ENCODE assay signal across 7 cellular contexts in genomic region chr1:156480411-156481192, GRCh38. TPM values are rescaled to one million over a fixed set of nuclear protein-coding genes. Genes with fewer than 3 reads are reported as not detected.
DNase-seq lines count a peak whose midpoint lies in the region; ATAC-seq and TF ChIP-seq lines count a peak whose summit lies in the region.

No MANE protein-coding gene starts in this region.

- H3K4me1 ChIP-seq in neuronal stem cell (ENCODE audit: control insufficient read depth in 2 of 2, insufficient read depth in 1 of 2, low read depth in 1 of 2, low read length in 2 of 2) (peaks cover 0 to 3% of the 10 kb centered on the region in 2 donors), testis (peaks cover 17% of the 10 kb centered on the region)

- no peak overlapping the region for H2BK120ac ChIP-seq in neuronal stem cell (ENCODE audit: low read depth, low read length)

- peak overlapping the region; percentile 25 for H3K14ac ChIP-seq in neuronal stem cell (ENCODE audit: low read length)

- H3K9ac ChIP-seq in neuronal stem cell (ENCODE audit: low read depth, low read length, poor library complexity): peak overlapping the region; percentile 10

- TF ChIP-seq CTCF in epithelial cell of proximal tubule (conservative IDR thresholded peaks at IDR 0.05; ENCODE audit: low read depth, low read length) (peak; percentile 55), testis (IDR thresholded peaks at IDR 0.05) (peak; percentile 36 to 55 (median 50))

- H4K91ac ChIP-seq in neuronal stem cell (ENCODE audit: low read depth, low read length, poor library complexity): no peak overlapping the region

- DNase-seq in NCI-H345 (lab: John Stamatoyannopoulos, UW) (peak; percentile 68), activated T-cell treated with anti-CD3 and anti-CD28 coated beads for 1 hour (ENCODE audit: low read depth) (peak; percentile 69), epithelial cell of proximal tubule (ENCODE audit: low read depth) (no peak), neuronal stem cell (ENCODE audit: low spot score) (no peak), testis (no peak)

- peak overlapping the region; percentile 24 for H2AK5ac ChIP-seq in neuronal stem cell (ENCODE audit: low read depth, low read length)

- no peaks in the 10 kb centered on the region for H3K79me1 ChIP-seq in neuronal stem cell (ENCODE audit: low read depth, low read length)

- H3K27me3 ChIP-seq in neuronal stem cell (ENCODE audit: control insufficient read depth in 3 of 3, insufficient read depth in 3 of 3, low read depth in 1 of 3, low read length in 3 of 3) (no peaks in the 10 kb centered on the region), testis (no peaks in the 10 kb centered on the region)

- intact Hi-C loops in testis (cut with DNase I; ENCODE audit: low total_unique reads): no loop called here

- TF ChIP-seq POLR2A in testis (IDR thresholded peaks at IDR 0.05): no peak

- no peak overlapping the region for H2AFZ ChIP-seq in neuronal stem cell (ENCODE audit: low read length)

- WGBS in neuronal stem cell (ENCODE audit: extremely low coverage in 2 of 2, insufficient read length in 2 of 2, insufficient replicate concordance in 1 of 2), 2 donors: no CpG with 5 or more reads among the region's 34 CpGs
- 46 to 70% methylated on average over 18 to 34 of the region's 34 CpGs for WGBS in testis, 2 donors

- no peak overlapping the region for H3K27ac ChIP-seq in neuronal stem cell (replicated peaks; ENCODE audit: low read length)
- peak overlapping the region in 1 of 2 donors; percentile 24 for H3K27ac ChIP-seq in testis

- H3K4me3 ChIP-seq in epithelial cell of proximal tubule (ENCODE audit: low read depth, low read length) (no peak overlapping the region), neuronal stem cell (ENCODE audit: low read length in 2 of 2) (no peak overlapping the region), testis (no peak overlapping the region)

- no peak overlapping the region for H2BK15ac ChIP-seq in neuronal stem cell (ENCODE audit: low read length)

- no peak overlapping the region for H3K18ac ChIP-seq in neuronal stem cell (ENCODE audit: low read length)

- no peak overlapping the region for H3K4me2 ChIP-seq in neuronal stem cell (ENCODE audit: insufficient read depth, low read length, poor library complexity, severe bottlenecking)

- no peak overlapping the region for H2BK5ac ChIP-seq in neuronal stem cell (ENCODE audit: low read length)

- ATAC-seq in GM18907 (IDR thresholded peaks at IDR 0.05; ENCODE audit: unreplicated experiment) (peak; percentile 44), HG03159 (IDR thresholded peaks at IDR 0.05; ENCODE audit: unreplicated experiment) (no peak)

- H3K36me3 ChIP-seq in neuronal stem cell (replicated peaks in 1 of 2; ENCODE audit: control insufficient read depth in 2 of 2, insufficient read depth in 2 of 2, low read length in 2 of 2) (peaks cover 30 to 71% of the 10 kb centered on the region in 2 donors), testis (ENCODE audit: low read depth, missing control alignments) (no peaks in the 10 kb centered on the region)

- H3K23ac ChIP-seq in neuronal stem cell (ENCODE audit: low read depth, low read length, poor library complexity): no peak overlapping the region

- no peak overlapping the region for H2BK12ac ChIP-seq in neuronal stem cell (ENCODE audit: low read length)

- H4K8ac ChIP-seq in neuronal stem cell (ENCODE audit: low read depth, low read length): no peak overlapping the region

- H3K4ac ChIP-seq in neuronal stem cell (ENCODE audit: low read length): no peak overlapping the region

- no peaks in the 10 kb centered on the region for H3K9me3 ChIP-seq in neuronal stem cell (replicated peaks in 1 of 2; ENCODE audit: control insufficient read depth in 2 of 2, insufficient read depth in 1 of 2, low read depth in 1 of 2, low read length in 2 of 2)
- H3K9me3 ChIP-seq in testis: no peaks in the 10 kb centered on the region

RNA-seq across cellular contexts. Expression of gene MEF2D, which starts 20.0 kb away (rescaled TPM):
- total RNA-seq in epithelial cell of proximal tubule (10.6 and 10.7 TPM in 2 replicates), testis (100 to 1,000 TPM in 1 of 2 donors, 10 to 100 TPM in 1; 96.8 to 113 TPM)
- polyA plus RNA-seq in neuronal stem cell (2013, experiment 1 of 2): 8.4 TPM
- 9.2 TPM for polyA plus RNA-seq in neuronal stem cell (2013, experiment 2 of 2)
- polyA plus RNA-seq in testis (ENCODE audit: insufficient read depth, low read depth, low replicate concordance): 34.4 TPM

Comparison
In these comparisons a context has a peak if more than half of its experiments do, and no peak if none do; other contexts are left out.
1. DNase-seq: peak in NCI-H345 (single experiment) and activated T-cell treated with anti-CD3 and anti-CD28 coated beads for 1 hour (single experiment); none in epithelial cell of proximal tubule (single experiment), neuronal stem cell (single experiment) and testis (single experiment).